ENCODE assay signal across 22 cellular contexts in genomic region chr17:82374626-82375331, GRCh38. TPM values are rescaled to one million over a fixed set of nuclear protein-coding genes. Genes with fewer than 3 reads are reported as not detected.
"Had no signal": no experiment of that assay in that cellular context is flagged by ENCODE, and none has a peak within 500 bp of the region (broad histone marks: within the 10 kb centered on the region; RNA-seq: fewer than 3 reads in every experiment).

No MANE protein-coding gene starts in this region.

- DNase-seq: activated B cell treated with CpG ODN at 0.5 μM for 24 hours; activated CD4-positive, alpha-beta T cell treated with anti-CD3 and anti-CD28 coated beads, Interleukin-2, amount 10 ng/mL, durations not matched to agents 24 days and 14 days; activated naive CD4-positive, alpha-beta T cell treated with anti-CD3 and anti-CD28 coated beads for 36 hours; activated T-cell treated with anti-CD3 and anti-CD28 coated beads for 4 hours; colonic mucosa; effector CD4-positive, alpha-beta T cell; foreskin melanocyte; left ventricle myocardium inferior; mesenchymal stem cell; occipital lobe; sigmoid colon; stimulated activated CD4-positive, alpha-beta T cell treated with anti-CD3 and anti-CD28 coated beads, Interleukin-12 subunit alpha, Interleukin-12 subunit beta, amount 100 ng/mL, for 4 hours; stimulated activated naive CD4-positive, alpha-beta T cell; substantia nigra; transverse colon had no signal

- H3K36me3 ChIP-seq: colonic mucosa, heart left ventricle, left ventricle myocardium inferior, sigmoid colon, transverse colon had no signal

- H3K36me3 Mint-ChIP-seq: natural killer cell treated with Interleukin-12 subunit alpha and Interleukin-12 subunit beta and Interleukin-15 and Interleukin-18, amount 100 ng/mL, for 72 hours had no signal

- H3K9me3 ChIP-seq: colonic mucosa, heart left ventricle, left ventricle myocardium inferior, psoas muscle, sigmoid colon, transverse colon had no signal

- H3K4me3 ChIP-seq: colonic mucosa, heart left ventricle, left ventricle myocardium inferior, psoas muscle, sigmoid colon, transverse colon had no signal

- H3K4me3 Mint-ChIP-seq: activated B cell treated with CpG ODN at 0.5 μM for 24 hours; activated CD4-positive, alpha-beta T cell treated with anti-CD3 and anti-CD28 coated beads, Interleukin-2, amount 10 ng/mL, durations not matched to agents 24 days and 14 days; activated naive CD4-positive, alpha-beta T cell treated with anti-CD3 and anti-CD28 coated beads for 36 hours; activated T-helper 17 cell treated with anti-CD3 and anti-CD28 coated beads, Interleukin-2, amount 50 U/mL, for 72 hours; natural killer cell treated with Interleukin-12 subunit alpha and Interleukin-12 subunit beta and Interleukin-15 and Interleukin-18, amount 100 ng/mL, for 72 hours; T-helper 17 cell had no signal

- H3K27ac Mint-ChIP-seq: activated B cell treated with CpG ODN at 0.5 μM for 24 hours; activated CD4-positive, alpha-beta T cell treated with anti-CD3 and anti-CD28 coated beads, Interleukin-2, amount 10 ng/mL, durations not matched to agents 24 days and 14 days; activated naive CD4-positive, alpha-beta T cell treated with anti-CD3 and anti-CD28 coated beads for 36 hours; activated T-helper 17 cell treated with anti-CD3 and anti-CD28 coated beads, Interleukin-2, amount 50 U/mL, for 72 hours; natural killer cell treated with Interleukin-12 subunit alpha and Interleukin-12 subunit beta and Interleukin-15 and Interleukin-18, amount 100 ng/mL, for 72 hours; T-helper 17 cell had no signal

- H3K9me3 Mint-ChIP-seq: activated B cell treated with CpG ODN at 0.5 μM for 24 hours; activated CD4-positive, alpha-beta T cell treated with anti-CD3 and anti-CD28 coated beads, Interleukin-2, amount 10 ng/mL, durations not matched to agents 24 days and 14 days; activated naive CD4-positive, alpha-beta T cell treated with anti-CD3 and anti-CD28 coated beads for 36 hours; activated T-helper 17 cell treated with anti-CD3 and anti-CD28 coated beads, Interleukin-2, amount 50 U/mL, for 72 hours; natural killer cell treated with Interleukin-12 subunit alpha and Interleukin-12 subunit beta and Interleukin-15 and Interleukin-18, amount 100 ng/mL, for 72 hours had no signal

- H3K27ac ChIP-seq: colonic mucosa, heart left ventricle, left ventricle myocardium inferior, psoas muscle, sigmoid colon, transverse colon had no signal

- ATAC-seq: activated T-helper 17 cell treated with anti-CD3 and anti-CD28 coated beads, Interleukin-2, amount 50 U/mL, for 72 hours; psoas muscle; T-helper 17 cell had no signal

- H3K4me1 Mint-ChIP-seq: activated T-helper 17 cell treated with anti-CD3 and anti-CD28 coated beads, Interleukin-2, amount 50 U/mL, for 72 hours had no signal

RNA-seq across cellular contexts. Expression of gene UTS2R, which starts 3.2 kb away (rescaled TPM):
- total RNA-seq: activated B cell treated with CpG ODN at 0.5 μM for 24 hours; activated CD8-positive, alpha-beta memory T cell treated with anti-CD3 and anti-CD28 coated beads for 36 hours; activated naive CD4-positive, alpha-beta T cell treated with anti-CD3 and anti-CD28 coated beads for 36 hours; astrocyte; colonic mucosa; natural killer cell treated with Interleukin-12 subunit alpha and Interleukin-12 subunit beta and Interleukin-15 and Interleukin-18, amount 100 ng/mL, for 72 hours; occipital lobe; sigmoid colon; T-helper 17 cell had no signal

RNA-seq across cellular contexts. Expression of gene TEX19, which starts 15.7 kb away (rescaled TPM):
- total RNA-seq: activated B cell treated with CpG ODN at 0.5 μM for 24 hours; activated CD8-positive, alpha-beta memory T cell treated with anti-CD3 and anti-CD28 coated beads for 36 hours; astrocyte; colonic mucosa; heart left ventricle; left ventricle myocardium inferior; natural killer cell treated with Interleukin-12 subunit alpha and Interleukin-12 subunit beta and Interleukin-15 and Interleukin-18, amount 100 ng/mL, for 72 hours; occipital lobe; sigmoid colon; T-helper 17 cell; transverse colon had no signal

RNA-seq across cellular contexts. Expression of gene SECTM1, which starts 41.2 kb away (rescaled TPM):
- total RNA-seq: activated B cell treated with CpG ODN at 0.5 μM for 24 hours had no signal
